ENCODE assay signal across 9 cellular contexts in genomic region chr14:56422703-56423213, GRCh38.
A peak's percentile ranks its signal among the peaks of the same experiment; 100 is the strongest.
DNase-seq lines count a peak whose midpoint lies in the region; ATAC-seq, FAIRE-seq and TF ChIP-seq lines count a peak whose summit lies in the region.
"Had no signal": no experiment of that assay in that cellular context is flagged by ENCODE, and none has a peak within 500 bp of the region (broad histone marks: within the 10 kb centered on the region; RNA-seq: fewer than 3 reads in every experiment).

No MANE protein-coding gene starts in this region.

- no peaks in the 10 kb centered on the region for H3K27me3 ChIP-seq in small intestine (ENCODE audit: control insufficient read depth in 2 of 2, insufficient read depth in 2 of 2, low read length in 2 of 2)
- no peaks in the 10 kb centered on the region for H3K27me3 ChIP-seq in effector memory CD4-positive, alpha-beta T cell (replicated peaks; ENCODE audit: control insufficient read depth, insufficient read depth, low read length, poor library complexity, severe bottlenecking)

- no peak overlapping the region for H3K27ac ChIP-seq in small intestine (ENCODE audit: low read depth in 1 of 2, low read length in 1 of 2)
- no peak overlapping the region for H3K27ac ChIP-seq in effector memory CD4-positive, alpha-beta T cell (ENCODE audit: insufficient read depth, low read length, poor library complexity, severe bottlenecking)

- FAIRE-seq in small intestine (lab: Jason Lieb, UNC) = no peak

- no peaks in the 10 kb centered on the region for H3K4me1 ChIP-seq in small intestine (ENCODE audit: control insufficient read depth in 2 of 2, insufficient read depth in 1 of 2, low read depth in 1 of 2, low read length in 1 of 2)
- no peaks in the 10 kb centered on the region for H3K4me1 ChIP-seq in effector memory CD4-positive, alpha-beta T cell (ENCODE audit: control insufficient read depth, insufficient read depth, low read length, poor library complexity, severe bottlenecking)

- peak; percentile 78 to 80 for TF ChIP-seq CTCF in brain (conservative IDR thresholded peaks at IDR 0.05)

- H3K4me3 ChIP-seq in small intestine (ENCODE audit: low read depth in 1 of 2, low read length in 2 of 2) = no peak overlapping the region
- no peak overlapping the region for H3K4me3 ChIP-seq in effector memory CD4-positive, alpha-beta T cell (ENCODE audit: insufficient read depth, low read depth, low read length, poor library complexity, severe bottlenecking)
- H3K4me3 ChIP-seq: skin epidermis had no signal

- peaks cover 19% of the 10 kb centered on the region for H3K4me1 Mint-ChIP-seq in brain

- no peaks in the 10 kb centered on the region for H3K27me3 Mint-ChIP-seq in brain

- H3K9me3 ChIP-seq in small intestine (ENCODE audit: control insufficient read depth, low read depth) = no peaks in the 10 kb centered on the region
- H3K9me3 ChIP-seq in effector memory CD4-positive, alpha-beta T cell (ENCODE audit: control insufficient read depth, low read length) = no peaks in the 10 kb centered on the region

- peak overlapping the region in 3 of 5 experiments; percentile 31 to 55 (median 50) for H3K27ac Mint-ChIP-seq in brain

- H3K36me3 ChIP-seq in small intestine (ENCODE audit: control insufficient read depth in 2 of 2, insufficient read depth in 2 of 2, low read length in 2 of 2) = no peaks in the 10 kb centered on the region
- no peaks in the 10 kb centered on the region for H3K36me3 ChIP-seq in effector memory CD4-positive, alpha-beta T cell (ENCODE audit: control insufficient read depth, insufficient read depth, low read length)

- WGBS in small intestine, 3 donors = 0 to 7% (median 0%) methylated on average over 1 of the region's 1 CpG

- H3K36me3 Mint-ChIP-seq in brain = no peaks in the 10 kb centered on the region

- peak; percentile 69 for ATAC-seq in HG02852 (IDR thresholded peaks at IDR 0.05; ENCODE audit: unreplicated experiment)

- DNase-seq in COLO829 (ENCODE audit: low spot score) (peak; percentile 70), NCI-H524 (lab: John Stamatoyannopoulos, UW) (peak; percentile 78 to 89), iPS DF 4.7 (ENCODE audit: extremely low read depth, low spot score) (peak; percentile 19), small intestine (peak; percentile 60)
- DNase-seq in effector memory CD4-positive, alpha-beta T cell = no peak
- DNase-seq in stimulated activated CD8-positive, alpha-beta memory T cell treated with anti-CD3 and anti-CD28 coated beads, Interleukin-4, amount 100 ng/mL, for 48 hours = no peak

- H3K9me3 Mint-ChIP-seq in brain = peaks cover 2 to 9% (median 6%) of the 10 kb centered on the region in 5 experiments

- no peak overlapping the region for H3K4me3 Mint-ChIP-seq in brain

Comparison
In these comparisons a context has a peak if more than half of its experiments do, and no peak if none do; other contexts are left out.
1. DNase-seq: peak in COLO829 (single experiment), NCI-H524 (2 of 2), iPS DF 4.7 (single experiment) and small intestine (single experiment); none in effector memory CD4-positive, alpha-beta T cell (0 of 3) and stimulated activated CD8-positive, alpha-beta memory T cell treated with anti-CD3 and anti-CD28 coated beads, Interleukin-4, amount 100 ng/mL, for 48 hours (single experiment).